14 cellular contexts compared by ENCODE assay signal in genomic region chr22:23784215-23784732, GRCh38. TPM values are rescaled to one million over a fixed set of nuclear protein-coding genes. Genes with fewer than 3 reads are reported as not detected.
DNase-seq lines count a peak whose midpoint lies in the region; ATAC-seq and TF ChIP-seq lines count a peak whose summit lies in the region.
"Had no signal": no experiment of that assay in that cellular context is flagged by ENCODE, and none has a peak within 500 bp of the region (broad histone marks: within the 10 kb centered on the region; RNA-seq: fewer than 3 reads in every experiment).

No MANE protein-coding gene starts in this region.

- H3K4me1 Mint-ChIP-seq in activated CD4-positive, alpha-beta T cell treated with anti-CD3 and anti-CD28 coated beads, Interleukin-2, amount 10 ng/mL, durations not matched to agents 24 days and 14 days = peaks cover 22% of the 10 kb centered on the region
- H3K4me1 Mint-ChIP-seq in stimulated activated effector memory CD8-positive, alpha-beta T cell treated with anti-CD3 and anti-CD28 coated beads, Interleukin-12 subunit alpha, Interleukin-12 subunit beta, amount 100 ng/mL, for 72 hours = peaks cover 11% of the 10 kb centered on the region

- H3K4me3 ChIP-seq in SJSA1 = no peak overlapping the region
- H3K4me3 ChIP-seq in BE2C (ENCODE audit: low read depth, low read length) = no peak overlapping the region
- H3K4me3 ChIP-seq: left lung, right atrium auricular region had no signal

- H3K27ac ChIP-seq in SJSA1 = no peak overlapping the region; the same call in 1 of the 2 replicates
- H3K27ac ChIP-seq: left lung, right atrium auricular region had no signal

- intact Hi-C loops in activated CD4-positive, alpha-beta T cell treated with anti-CD3 and anti-CD28 coated beads, Interleukin-2, amount 10 ng/mL, durations not matched to agents 24 days and 14 days (cut with micrococcal nuclease) = no loop called here

- H3K4me1 ChIP-seq in SJSA1 (replicated peaks) (peaks cover 51% of the 10 kb centered on the region), BE2C (peaks cover 7% of the 10 kb centered on the region)

- peak overlapping the region; percentile 44 for H3K27ac Mint-ChIP-seq in activated CD4-positive, alpha-beta T cell treated with anti-CD3 and anti-CD28 coated beads, Interleukin-2, amount 10 ng/mL, durations not matched to agents 24 days and 14 days
- H3K27ac Mint-ChIP-seq in stimulated activated effector memory CD8-positive, alpha-beta T cell treated with anti-CD3 and anti-CD28 coated beads, Interleukin-12 subunit alpha, Interleukin-12 subunit beta, amount 100 ng/mL, for 72 hours = peak overlapping the region; percentile 73

- H3K27me3 ChIP-seq in SJSA1 (replicated peaks) = no peaks in the 10 kb centered on the region
- no peaks in the 10 kb centered on the region for H3K27me3 ChIP-seq in BE2C
- H3K27me3 ChIP-seq: left lung, right atrium auricular region had no signal

- H3K9me3 ChIP-seq in SJSA1 (replicated peaks) (no peaks in the 10 kb centered on the region), BE2C (no peaks in the 10 kb centered on the region)
- H3K9me3 ChIP-seq: left lung, right atrium auricular region had no signal

- H3K36me3 ChIP-seq in SJSA1 (peaks cover 19% of the 10 kb centered on the region), BE2C (no peaks in the 10 kb centered on the region; the same call in 1 of the 2 replicates)
- H3K36me3 ChIP-seq: left lung, right atrium auricular region had no signal

- H3K4me3 Mint-ChIP-seq in activated CD4-positive, alpha-beta T cell treated with anti-CD3 and anti-CD28 coated beads, Interleukin-2, amount 10 ng/mL, durations not matched to agents 24 days and 14 days = peak overlapping the region; percentile 16
- no peak overlapping the region for H3K4me3 Mint-ChIP-seq in stimulated activated effector memory CD8-positive, alpha-beta T cell treated with anti-CD3 and anti-CD28 coated beads, Interleukin-12 subunit alpha, Interleukin-12 subunit beta, amount 100 ng/mL, for 72 hours

- ATAC-seq in stimulated activated effector memory CD8-positive, alpha-beta T cell treated with anti-CD3 and anti-CD28 coated beads, Interleukin-12 subunit alpha, Interleukin-12 subunit beta, amount 100 ng/mL, for 72 hours = no peak
- ATAC-seq in HG02840 (IDR thresholded peaks at IDR 0.05; ENCODE audit: low FRiP score, unreplicated experiment) (no peak), HG03565 (IDR thresholded peaks at IDR 0.05; ENCODE audit: unreplicated experiment) (no peak)
- ATAC-seq: left lung had no signal

- TF ChIP-seq CTCF in BE2C (IDR thresholded peaks at IDR 0.05; ENCODE audit: low read depth, low read length) = no peak

- H3K9me3 Mint-ChIP-seq in activated CD4-positive, alpha-beta T cell treated with anti-CD3 and anti-CD28 coated beads, Interleukin-2, amount 10 ng/mL, durations not matched to agents 24 days and 14 days = no peaks in the 10 kb centered on the region
- H3K9me3 Mint-ChIP-seq in stimulated activated effector memory CD8-positive, alpha-beta T cell treated with anti-CD3 and anti-CD28 coated beads, Interleukin-12 subunit alpha, Interleukin-12 subunit beta, amount 100 ng/mL, for 72 hours = no peaks in the 10 kb centered on the region

- peaks cover 4% of the 10 kb centered on the region for H3K36me3 Mint-ChIP-seq in activated CD4-positive, alpha-beta T cell treated with anti-CD3 and anti-CD28 coated beads, Interleukin-2, amount 10 ng/mL, durations not matched to agents 24 days and 14 days (ENCODE audit: low read depth)
- peaks cover 17% of the 10 kb centered on the region for H3K36me3 Mint-ChIP-seq in stimulated activated effector memory CD8-positive, alpha-beta T cell treated with anti-CD3 and anti-CD28 coated beads, Interleukin-12 subunit alpha, Interleukin-12 subunit beta, amount 100 ng/mL, for 72 hours

- peak; percentile 68 for DNase-seq in activated CD4-positive, alpha-beta T cell treated with anti-CD3 and anti-CD28 coated beads, Interleukin-2, amount 10 ng/mL, durations not matched to agents 24 days and 14 days
- no peak for DNase-seq in activated CD4-positive, alpha-beta T cell treated with anti-CD3 and anti-CD28 coated beads, Interleukin-2, amount 50 U/mL, for 1 hour
- DNase-seq in SJSA1 (ENCODE audit: low read depth in 1 of 2, low spot score in 2 of 2) (peak; percentile 47 to 53), hepatic stellate cell (ENCODE audit: low spot score) (peak; percentile 77), BE2C (no peak)
- no peak for DNase-seq in stimulated activated effector memory CD8-positive, alpha-beta T cell treated with anti-CD3 and anti-CD28 coated beads, Interleukin-12 subunit alpha, Interleukin-12 subunit beta, amount 100 ng/mL, for 72 hours (ENCODE audit: low spot score in 2 of 2)
- DNase-seq: activated T-cell treated with anti-CD3 and anti-CD28 coated beads for 4 hours, cortex of kidney, foreskin melanocyte, left lung, NCI-H1436 treated with DMSO at 0.1 percent for 48 hours had no signal

- H3K27me3 Mint-ChIP-seq in activated CD4-positive, alpha-beta T cell treated with anti-CD3 and anti-CD28 coated beads, Interleukin-2, amount 10 ng/mL, durations not matched to agents 24 days and 14 days = no peaks in the 10 kb centered on the region

RNA-seq across cellular contexts. Expression of gene SMARCB1, which starts 2.5 kb away (rescaled TPM):
- total RNA-seq in activated CD4-positive, alpha-beta T cell treated with anti-CD3 and anti-CD28 coated beads, Interleukin-2, amount 10 ng/mL, durations not matched to agents 24 days and 14 days = 89.9 and 92.2 TPM in 2 replicates
- total RNA-seq in SJSA1 (2014; rRNA removed; shearing (Covaris generic)) = 91.8 and 121 TPM in 2 replicates
- polyA plus RNA-seq in BE2C (2012; ENCODE audit: insufficient read depth, insufficient read length, low read depth) = 526 TPM

RNA-seq across cellular contexts. Expression of gene MMP11, which starts 11.6 kb away (rescaled TPM):
- total RNA-seq in activated CD4-positive, alpha-beta T cell treated with anti-CD3 and anti-CD28 coated beads, Interleukin-2, amount 10 ng/mL, durations not matched to agents 24 days and 14 days = 0.50 and 0.70 TPM in 2 replicates
- 14.5 and 32.4 TPM in 2 replicates for total RNA-seq in SJSA1 (2014; rRNA removed; shearing (Covaris generic))
- 9.5 TPM for polyA plus RNA-seq in BE2C (2012; ENCODE audit: insufficient read depth, insufficient read length, low read depth)

RNA-seq across cellular contexts. Expression of gene CHCHD10, which starts 16.5 kb away (rescaled TPM):
- 122 and 126 TPM in 2 replicates for total RNA-seq in activated CD4-positive, alpha-beta T cell treated with anti-CD3 and anti-CD28 coated beads, Interleukin-2, amount 10 ng/mL, durations not matched to agents 24 days and 14 days
- total RNA-seq in SJSA1 (2014; rRNA removed; shearing (Covaris generic)) = 6.4 and 47.7 TPM in 2 replicates
- polyA plus RNA-seq in BE2C (2012; ENCODE audit: insufficient read depth, insufficient read length, low read depth) = 349 TPM

RNA-seq across cellular contexts. Expression of gene C22orf15, which starts 21.5 kb away (rescaled TPM):
- 0.16 and 0.19 TPM in 2 replicates for total RNA-seq in activated CD4-positive, alpha-beta T cell treated with anti-CD3 and anti-CD28 coated beads, Interleukin-2, amount 10 ng/mL, durations not matched to agents 24 days and 14 days
- total RNA-seq in SJSA1 (2014; rRNA removed; shearing (Covaris generic)) = not detected in 2 replicates
- polyA plus RNA-seq in BE2C (2012; ENCODE audit: insufficient read depth, insufficient read length, low read depth) = 1.1 TPM
- total RNA-seq: right atrium auricular region had no signal

RNA-seq across cellular contexts. Expression of gene VPREB3, which starts 30.0 kb away (rescaled TPM):
- total RNA-seq in activated CD4-positive, alpha-beta T cell treated with anti-CD3 and anti-CD28 coated beads, Interleukin-2, amount 10 ng/mL, durations not matched to agents 24 days and 14 days = not detected in 2 replicates
- total RNA-seq in SJSA1 (2014; rRNA removed; shearing (Covaris generic)) = not detected in 2 replicates
- polyA plus RNA-seq in BE2C (2012; ENCODE audit: insufficient read depth, insufficient read length, low read depth) = 1.8 TPM
- total RNA-seq: left lung, right atrium auricular region had no signal

Comparison
In these comparisons a context has a peak if more than half of its experiments do, and no peak if none do; other contexts are left out.
1. DNase-seq: peak in activated CD4-positive, alpha-beta T cell treated with anti-CD3 and anti-CD28 coated beads, Interleukin-2, amount 10 ng/mL, durations not matched to agents 24 days and 14 days (single experiment), SJSA1 (2 of 2) and hepatic stellate cell (single experiment); none in activated CD4-positive, alpha-beta T cell treated with anti-CD3 and anti-CD28 coated beads, Interleukin-2, amount 50 U/mL, for 1 hour (single experiment), stimulated activated effector memory CD8-positive, alpha-beta T cell treated with anti-CD3 and anti-CD28 coated beads, Interleukin-12 subunit alpha, Interleukin-12 subunit beta, amount 100 ng/mL, for 72 hours (0 of 2) and BE2C (single experiment).